10 cellular contexts compared by ENCODE assay signal in genomic region chr6:88964509-88964908, GRCh38. TPM values are rescaled to one million over a fixed set of nuclear protein-coding genes. Genes with fewer than 3 reads are reported as not detected.
A peak's percentile ranks its signal among the peaks of the same experiment; 100 is the strongest.
DNase-seq lines count a peak whose midpoint lies in the region; TF ChIP-seq lines count a peak whose summit lies in the region.
"Had no signal": no experiment of that assay in that cellular context is flagged by ENCODE, and none has a peak within 500 bp of the region (broad histone marks: within the 10 kb centered on the region; RNA-seq: fewer than 3 reads in every experiment).

No MANE protein-coding gene starts in this region.

- H3K36me3 ChIP-seq in prostate gland = no peaks in the 10 kb centered on the region

- WGBS in prostate gland = 49% methylated on average over 5 of the region's 5 CpGs

- no peaks in the 10 kb centered on the region for H3K27me3 ChIP-seq in prostate gland (replicated peaks; ENCODE audit: insufficient read depth)

- H3K4me1 ChIP-seq in prostate gland (replicated peaks) = no peaks in the 10 kb centered on the region

- DNase-seq in GM12865 (ENCODE audit: low read depth) = no peak
- peak; percentile 25 for DNase-seq in RKO (ENCODE audit: low spot score)
- DNase-seq in erythroblast (lab: John Stamatoyannopoulos, UW) = peak; percentile 56 to 79
- no peak for DNase-seq in prostate gland (ENCODE audit: low spot score)
- DNase-seq in dermis blood vessel endothelial cell = no peak
- DNase-seq in NCI-H1048 (lab: John Stamatoyannopoulos, UW) = no peak
- DNase-seq in DMS153 treated with DMSO at 0.1 percent for 48 hours (lab: John Stamatoyannopoulos, UW; ENCODE audit: unreplicated experiment) = no peak
- no peak for DNase-seq in stimulated activated CD4-positive, alpha-beta T cell treated with anti-CD3 and anti-CD28 coated beads, Interleukin-4, amount 100 ng/mL, for 1 hour
- DNase-seq: NCI-H1092 treated with DMSO at 0.1 percent for 48 hours; stimulated activated CD4-positive, alpha-beta T cell treated with anti-CD3 and anti-CD28 coated beads, Interleukin-1b, Interleukin-23, amount 100 ng/mL, for 48 hours had no signal

- H3K4me3 ChIP-seq in GM12865 (ENCODE audit: low read depth, low read length) (peak overlapping the region; percentile 86), prostate gland (peak overlapping the region; percentile 84 to 89)

- TF ChIP-seq CTCF in GM12865 (IDR thresholded peaks at IDR 0.05; ENCODE audit: insufficient read depth, low read depth, low read length, missing control alignments) (no peak), prostate gland (IDR thresholded peaks at IDR 0.05) (no peak)

- TF ChIP-seq POLR2A in erythroblast (IDR thresholded peaks at IDR 0.05; ENCODE audit: low read length) (no peak), prostate gland (IDR thresholded peaks at IDR 0.05) (no peak)

- intact Hi-C loops in prostate gland (cut with DNase I) = no loop called here

- no peaks in the 10 kb centered on the region for H3K9me3 ChIP-seq in prostate gland

- H3K27ac ChIP-seq in prostate gland = no peak overlapping the region

RNA-seq across cellular contexts. Expression of gene RNGTT, which starts 1.1 kb away (rescaled TPM):
- total RNA-seq in prostate gland (10 to 100 TPM; 10.1 to 23.6 TPM), dermis blood vessel endothelial cell (19.7 and 21.9 TPM in 2 replicates)

Comparison
In these comparisons a context has a peak if more than half of its experiments do, and no peak if none do; other contexts are left out.
1. DNase-seq: peak in RKO (single experiment) and erythroblast (2 of 2); none in GM12865 (single experiment), prostate gland (single experiment), dermis blood vessel endothelial cell (single experiment), NCI-H1048 (single experiment), DMS153 treated with DMSO at 0.1 percent for 48 hours (single experiment) and stimulated activated CD4-positive, alpha-beta T cell treated with anti-CD3 and anti-CD28 coated beads, Interleukin-4, amount 100 ng/mL, for 1 hour (single experiment).